Comparison of ENCODE assay signal across 1 cellular context in the genomic region with DNA sequence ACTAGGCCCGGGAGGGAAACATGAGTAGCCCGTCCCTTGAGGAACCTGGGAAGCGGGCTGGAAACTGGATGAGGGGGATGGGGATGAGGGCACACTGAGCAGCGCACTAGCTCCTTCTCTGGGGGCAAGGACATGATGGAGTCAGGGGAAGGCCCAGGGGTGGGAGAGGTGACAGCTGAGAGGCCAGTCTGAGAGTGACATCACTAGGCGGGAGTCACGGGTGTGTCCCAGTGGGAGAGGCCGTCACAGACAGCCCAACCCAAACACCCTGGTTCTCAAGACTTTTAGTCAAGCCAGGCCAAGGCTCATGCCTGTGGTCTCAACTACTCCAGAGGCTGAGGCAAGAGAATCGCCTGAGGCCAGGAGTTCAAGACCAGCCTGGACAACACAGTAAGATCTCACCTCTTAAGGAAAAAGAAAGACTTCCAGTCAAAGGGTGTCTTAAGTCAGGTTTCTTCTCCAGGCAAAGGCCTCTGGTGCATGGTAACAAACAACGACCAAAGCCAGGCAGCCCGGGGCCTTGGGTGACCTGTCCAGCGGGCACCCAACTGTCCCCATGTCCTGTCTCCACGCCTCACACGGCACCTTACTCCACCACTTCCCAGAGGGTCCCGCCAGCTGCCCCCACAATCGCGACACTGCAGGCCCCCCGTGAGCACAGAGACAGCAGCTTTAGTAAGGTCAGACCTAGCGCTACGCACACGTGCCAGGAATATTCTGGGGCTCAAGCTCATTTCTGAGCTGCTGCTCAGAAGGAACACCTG.
A peak's percentile ranks its signal among the peaks of the same experiment; 100 is the strongest.
TF ChIP-seq lines count a peak whose summit lies in the region.

No MANE protein-coding gene starts in this region.

TF ChIP-seq in HEK293, 187 proteins besides CTCF, POLR2A, EP300 and RAD21:
- TF ChIP-seq KLF1 (tag by site-specific recombination; IDR thresholded peaks at IDR 0.05), result peak; percentile 95
- TF ChIP-seq ZNF549 (tag by site-specific recombination; IDR thresholded peaks at IDR 0.05), result no peak
